18 cellular contexts compared by ENCODE assay signal in genomic region chr20:9139106-9139808, GRCh38.
"Had no signal": no experiment of that assay in that cellular context is flagged by ENCODE, and none has a peak within 500 bp of the region (broad histone marks: within the 10 kb centered on the region; RNA-seq: fewer than 3 reads in every experiment).

No MANE protein-coding gene starts in this region.

- H2AFZ ChIP-seq: neural progenitor cell had no signal

- H3K4me2 ChIP-seq: neural progenitor cell had no signal

- FAIRE-seq: TTC549 had no signal

- ATAC-seq: foreskin keratinocyte, T-helper 17 cell had no signal

- H3K9me3 ChIP-seq: ovary, testis had no signal

- H3K27me3 ChIP-seq: brain microvascular endothelial cell, foreskin keratinocyte, neural progenitor cell, ovary, stomach, testis, upper lobe of left lung had no signal

- H3K4me3 ChIP-seq: neural progenitor cell, ovary, stomach, testis, upper lobe of left lung had no signal

- DNase-seq: activated CD4-positive, alpha-beta T cell treated with anti-CD3 and anti-CD28 coated beads for 1 hour; activated CD4-positive, alpha-beta T cell treated with anti-CD3 and anti-CD28 coated beads, Interleukin-2, amount 50 U/mL, for 4 hours; activated naive CD4-positive, alpha-beta T cell treated with Interleukin-2 at 50 U/mL for 16 hours; activated T-cell treated with anti-CD3 and anti-CD28 coated beads for 4 hours; anterior cingulate cortex; brain microvascular endothelial cell; effector CD8-positive, alpha-beta T cell; foreskin keratinocyte; immature natural killer cell; ovary; stimulated activated CD4-positive, alpha-beta T cell treated with anti-CD3 and anti-CD28 coated beads, Interleukin-12 subunit alpha, Interleukin-12 subunit beta, amount 100 ng/mL, for 4 hours; stimulated activated CD4-positive, alpha-beta T cell treated with anti-CD3 and anti-CD28 coated beads, Interleukin-2, amount 100 ng/mL, for 24 hours; stomach; T-helper 17 cell; testis; upper lobe of left lung had no signal

- H3K27ac ChIP-seq: brain microvascular endothelial cell, foreskin keratinocyte, neural progenitor cell, ovary, stomach, testis, upper lobe of left lung had no signal

- H3K4me1 ChIP-seq: foreskin keratinocyte, testis had no signal

- H3K9ac ChIP-seq: neural progenitor cell had no signal

- H3K36me3 ChIP-seq: brain microvascular endothelial cell, neural progenitor cell, ovary, stomach, upper lobe of left lung had no signal
